In genomic region chr5:12626556-12626955, GRCh38 we compare ENCODE assay signal across 19 cellular contexts.
DNase-seq lines count a peak whose midpoint lies in the region; FAIRE-seq and TF ChIP-seq lines count a peak whose summit lies in the region.
"Had no signal": no experiment of that assay in that cellular context is flagged by ENCODE, and none has a peak within 500 bp of the region (broad histone marks: within the 10 kb centered on the region; RNA-seq: fewer than 3 reads in every experiment).

No MANE protein-coding gene starts in this region.

- CTCF ChIA-PET in H1 (lab: Charles Lee; ENCODE audit: partially characterized antibody): no interaction called here

- H3K23ac ChIP-seq in H1 (ENCODE audit: insufficient read length): no peak overlapping the region

- no peak overlapping the region for H2AFZ ChIP-seq in H1 (ENCODE audit: low read length)

- DNase-seq in HTR-8/SVneo (ENCODE audit: insufficient read length, low spot score) (no peak), H1 (ENCODE audit: low read depth in 1 of 2, low spot score in 2 of 2) (no peak), NCI-H2227 treated with DMSO at 0.1 percent for 48 hours (lab: John Stamatoyannopoulos, UW) (no peak), NCI-H2196 treated with DMSO at 0.1 percent for 48 hours (lab: John Stamatoyannopoulos, UW; ENCODE audit: unreplicated experiment) (no peak), T-helper 2 cell (no peak)
- DNase-seq in activated CD4-positive, alpha-beta T cell treated with anti-CD3 and anti-CD28 coated beads, Interleukin-2, amount 10 ng/mL, durations not matched to agents 24 days and 14 days: no peak
- DNase-seq: CD8-positive, alpha-beta T cell; COR-L47; DMS153; DND-41; GF-D8; IMR-90; KBM-7 had no signal

- peaks cover 0 to 23% (median 4%) of the 10 kb centered on the region in 4 experiments; a peak in 2 of 8 replicates for H3K36me3 ChIP-seq in H1 (ENCODE audit: control insufficient read depth in 2 of 4, insufficient read depth in 4 of 4, low read length in 3 of 4)

- POLR2A ChIA-PET in H1 (lab: Charles Lee; ENCODE audit: partially characterized antibody): interaction anchor here (0.9 to 1.3 kb wide), 2 partner anchors 22 to 36 kb away, joined by 3 to 4 read pairs; no protein-coding TSS in a partner anchor

- TF ChIP-seq EP300 in H1 (IDR thresholded peaks at IDR 0.05; ENCODE audit: borderline replicate concordance in 1 of 2, low read depth in 2 of 2, low read length in 2 of 2): no peak

- WGBS in H1 (ENCODE audit: extremely low coverage in 1 of 2, insufficient coverage in 1 of 2, insufficient read length in 1 of 2, insufficient replicate concordance in 2 of 2, low coverage in 1 of 2, low lambda C conversion rate in 2 of 2, missing lambda C conversion rate in 1 of 2), 2 experiments: 73% methylated on average over 5 of the region's 5 CpGs; no CpG with 5 or more reads in 1 of the 2 experiments

- H3K9me3 Mint-ChIP-seq in activated CD4-positive, alpha-beta T cell treated with anti-CD3 and anti-CD28 coated beads, Interleukin-2, amount 10 ng/mL, durations not matched to agents 24 days and 14 days: peaks cover 21% of the 10 kb centered on the region

- peak overlapping the region; percentile 36 for H3K4ac ChIP-seq in H1 (replicated peaks; ENCODE audit: insufficient read length, low read depth, low read length)

- H2BK120ac ChIP-seq in H1 (replicated peaks; ENCODE audit: low read depth, low read length): peak overlapping the region; percentile 7

- peak overlapping the region; percentile 99 for H2BK5ac ChIP-seq in H1 (ENCODE audit: low read depth, low read length)

- peak overlapping the region; percentile 22 for H4K91ac ChIP-seq in H1 (replicated peaks; ENCODE audit: insufficient read length, low read length)

- no peak for TF ChIP-seq CTCF in H1 (IDR thresholded peaks at IDR 0.05; ENCODE audit: control extremely low read depth in 1 of 3, insufficient read depth in 1 of 3, low read depth in 1 of 3, low read length in 3 of 3)

- peak overlapping the region; percentile 74 to 77 for H3K4me2 ChIP-seq in H1 (ENCODE audit: insufficient read depth in 1 of 2, low read depth in 2 of 2, low read length in 2 of 2)
- H3K4me2 ChIP-seq: A549 had no signal

- TF ChIP-seq RAD21 in H1 (IDR thresholded peaks at IDR 0.05 in 1 of 2, conservative IDR thresholded peaks at IDR 0.05 in 1 of 2; ENCODE audit: low read depth in 2 of 2, low read length in 2 of 2): no peak

- intact Hi-C loops in activated CD4-positive, alpha-beta T cell treated with anti-CD3 and anti-CD28 coated beads, Interleukin-2, amount 10 ng/mL, durations not matched to agents 24 days and 14 days (cut with micrococcal nuclease): no loop called here

- peak overlapping the region; percentile 5 for H3K56ac ChIP-seq in H1 (replicated peaks; ENCODE audit: insufficient read length, low read depth, low read length)

- H2AK5ac ChIP-seq in H1 (ENCODE audit: low read depth, low read length): no peak overlapping the region

- H2BK15ac ChIP-seq in H1 (ENCODE audit: low read length): no peak overlapping the region

- H3K27ac ChIP-seq in H1 (ENCODE audit: low read depth, low read length): peak overlapping the region; percentile 14; the same call in 1 of the 2 replicates
- H3K27ac ChIP-seq: A549 had no signal

- H3K4me3 ChIP-seq in H1 (ENCODE audit: extremely low read depth in 1 of 4, insufficient read depth in 2 of 4, low read depth in 3 of 4, low read length in 4 of 4) (peak overlapping the region; percentile 64 to 76 (median 67)), iPS-18c (ENCODE audit: insufficient read depth, low read depth, low read length) (peak overlapping the region; percentile 36; the same call in 1 of the 2 replicates)
- H3K4me3 ChIP-seq: A549 had no signal

- 0 out of 2 replicates have a peak overlapping the region, but pooled peaks have one; percentile 88 for H2BK20ac ChIP-seq in H1 (ENCODE audit: low read length)

- H3K4me3 Mint-ChIP-seq in activated CD4-positive, alpha-beta T cell treated with anti-CD3 and anti-CD28 coated beads, Interleukin-2, amount 10 ng/mL, durations not matched to agents 24 days and 14 days: no peak overlapping the region
- H3K4me3 Mint-ChIP-seq: CD14-positive monocyte; CD8-positive, alpha-beta T cell had no signal

- no peak overlapping the region for H3K27ac Mint-ChIP-seq in activated CD4-positive, alpha-beta T cell treated with anti-CD3 and anti-CD28 coated beads, Interleukin-2, amount 10 ng/mL, durations not matched to agents 24 days and 14 days
- H3K27ac Mint-ChIP-seq: CD14-positive monocyte; CD8-positive, alpha-beta T cell had no signal

- no peaks in the 10 kb centered on the region for H3K27me3 ChIP-seq in H1 (replicated peaks in 1 of 4; ENCODE audit: control insufficient read depth in 3 of 4, extremely low read depth in 1 of 4, insufficient read depth in 3 of 4, low read length in 3 of 4)

- no peaks in the 10 kb centered on the region for H3K36me3 Mint-ChIP-seq in activated CD4-positive, alpha-beta T cell treated with anti-CD3 and anti-CD28 coated beads, Interleukin-2, amount 10 ng/mL, durations not matched to agents 24 days and 14 days (ENCODE audit: low read depth)
- H3K36me3 Mint-ChIP-seq: CD14-positive monocyte; CD8-positive, alpha-beta T cell had no signal

- peak overlapping the region; percentile 91 for H3K18ac ChIP-seq in H1 (ENCODE audit: extremely low read depth, low read length)

- 0 out of 2 replicates have a peak overlapping the region, but pooled peaks have one; percentile 18 for H2BK12ac ChIP-seq in H1 (ENCODE audit: low read depth, low read length)

- H3K4me1 ChIP-seq in H1 (replicated peaks in 1 of 4; ENCODE audit: control insufficient read depth in 3 of 4, insufficient read depth in 4 of 4, low read length in 3 of 4): peaks cover 2 to 27% (median 17%) of the 10 kb centered on the region in 4 experiments
- H3K4me1 ChIP-seq: A549 had no signal

- no peaks in the 10 kb centered on the region for H3K4me1 Mint-ChIP-seq in activated CD4-positive, alpha-beta T cell treated with anti-CD3 and anti-CD28 coated beads, Interleukin-2, amount 10 ng/mL, durations not matched to agents 24 days and 14 days
- H3K4me1 Mint-ChIP-seq: CD14-positive monocyte had no signal

- H3K79me1 ChIP-seq in H1 (ENCODE audit: low read depth, low read length): no peaks in the 10 kb centered on the region

- no peak for TF ChIP-seq POLR2A in H1 (IDR thresholded peaks at IDR 0.05; ENCODE audit: control extremely low read depth in 1 of 2, low read depth in 2 of 2, low read length in 2 of 2)

- H3K9me3 ChIP-seq in H1 (ENCODE audit: insufficient read depth in 2 of 2, low read depth in 1 of 2, low read length in 1 of 2): no peaks in the 10 kb centered on the region
- no peaks in the 10 kb centered on the region for H3K9me3 ChIP-seq in iPS-18c (ENCODE audit: control insufficient read depth, insufficient read depth, low read length)
- H3K9me3 ChIP-seq: A549 had no signal

- H3K9ac ChIP-seq in H1 (replicated peaks in 1 of 4; ENCODE audit: extremely low read depth in 1 of 4, low read depth in 3 of 4, low read length in 3 of 4): peak overlapping the region in 3 of 4 experiments; percentile 42 to 81 (median 73); a peak in 5 of 7 replicates

- no peak overlapping the region for H3K14ac ChIP-seq in H1 (ENCODE audit: insufficient read length)

- H3K27me3 Mint-ChIP-seq in activated CD4-positive, alpha-beta T cell treated with anti-CD3 and anti-CD28 coated beads, Interleukin-2, amount 10 ng/mL, durations not matched to agents 24 days and 14 days: no peaks in the 10 kb centered on the region

- peak overlapping the region; percentile 26 for H4K5ac ChIP-seq in H1 (ENCODE audit: insufficient read length, low read depth, low read length)

- no peak overlapping the region for H4K8ac ChIP-seq in H1 (ENCODE audit: extremely low read depth, insufficient read depth, low read length)

- FAIRE-seq in HTR-8/SVneo (lab: Jason Lieb, UNC) (peak; percentile 57), H1 (lab: Jason Lieb, UNC) (no peak)
- FAIRE-seq: A549, D721Med, GM19239, H54 had no signal

- peaks cover 0 to 4% of the 10 kb centered on the region in 2 experiments for H4K20me1 ChIP-seq in H1 (replicated peaks in 1 of 2; ENCODE audit: control insufficient read depth in 1 of 2, insufficient read depth in 2 of 2, low read length in 2 of 2)

- peaks cover 37 to 68% of the 10 kb centered on the region in 2 experiments for H3K79me2 ChIP-seq in H1 (ENCODE audit: control insufficient read depth in 1 of 2, insufficient read depth in 2 of 2, low read length in 2 of 2)

- H3K23me2 ChIP-seq in H1 (ENCODE audit: low read depth, low read length): peaks cover 9% of the 10 kb centered on the region

TF ChIP-seq in H1, 55 proteins besides CTCF, POLR2A, EP300 and RAD21 (continues in another document):
- no peak for TF ChIP-seq CHD1 (IDR thresholded peaks at IDR 0.05; ENCODE audit: low read depth, low read length)
- TF ChIP-seq BRCA1 (IDR thresholded peaks at IDR 0.05; ENCODE audit: low read depth, low read length): no peak
- no peak for TF ChIP-seq SUZ12 (IDR thresholded peaks at IDR 0.05; ENCODE audit: low read length)
- TF ChIP-seq SIN3A (conservative IDR thresholded peaks at IDR 0.05 in 1 of 2, IDR thresholded peaks at IDR 0.05 in 1 of 2; ENCODE audit: low read depth in 1 of 2, low read length in 2 of 2): no peak
- TF ChIP-seq MAFK (IDR thresholded peaks at IDR 0.05; ENCODE audit: low read depth, low read length): no peak
- TF ChIP-seq SIRT6 (IDR thresholded peaks at IDR 0.05; ENCODE audit: low read length): no peak
- no peak for TF ChIP-seq SP1 (IDR thresholded peaks at IDR 0.05; ENCODE audit: low read depth, low read length)
- TF ChIP-seq KDM1A (IDR thresholded peaks at IDR 0.05; ENCODE audit: borderline replicate concordance, low read length): no peak
